ENCODE assay signal across 1 cellular context in genomic region chr22:31160328-31160978, GRCh38.
TF ChIP-seq lines count a peak whose summit lies in the region.

No MANE protein-coding gene starts in this region.

TF ChIP-seq in K562, 482 proteins besides CTCF, POLR2A, EP300 and RAD21:
- TF ChIP-seq CTBP1 (IDR thresholded peaks at IDR 0.05; ENCODE audit: borderline replicate concordance) (no peak), MBD2 (IDR thresholded peaks at IDR 0.05; ENCODE audit: borderline replicate concordance, low read depth) (no peak), CEBPG (CRISPR knock-in tag; IDR thresholded peaks at IDR 0.05) (no peak), CEBPG (tag; conservative IDR thresholded peaks at IDR 0.05 in 1 of 2, IDR thresholded peaks at IDR 0.05 in 1 of 2) (peak; percentile 2 to 33; a peak in 1 of 4 replicates), FUS (optimal IDR thresholded peaks at IDR 0.05; ENCODE audit: low read depth, low read length) (no peak), MBD1 (CRISPR knock-in tag; IDR thresholded peaks at IDR 0.05) (no peak), PRDM10 (IDR thresholded peaks at IDR 0.05; ENCODE audit: partially characterized antibody) (no peak), NKRF (IDR thresholded peaks at IDR 0.05; ENCODE audit: borderline replicate concordance) (peak; percentile 14; the same call in 1 of the 2 replicates), GABPA (tag; conservative IDR thresholded peaks at IDR 0.05; ENCODE audit: low read depth) (peak; percentile 73), CBFA2T2 (conservative IDR thresholded peaks at IDR 0.05) (no peak), ZBTB11 (CRISPR knock-in tag; IDR thresholded peaks at IDR 0.05) (peak in 1 of 3 experiments; percentile 95; a peak in 1 of 6 replicates), MNT (conservative IDR thresholded peaks at IDR 0.05) (0 out of 4 replicates have a peak, but pooled peaks of 1 of the 2 experiments have one; percentile 25), KDM5B (IDR thresholded peaks at IDR 0.05; ENCODE audit: insufficient replicate concordance, low read depth, low read length) (no peak), NR2C2 (CRISPR knock-in tag; IDR thresholded peaks at IDR 0.05) (no peak), NR2C2 (tag; IDR thresholded peaks at IDR 0.05) (peak; percentile 76; the same call in 1 of the 2 replicates)
